In genomic region chr1:180229483-180230415, GRCh38 we compare ENCODE assay signal across 7 cellular contexts.
DNase-seq lines count a peak whose midpoint lies in the region; ATAC-seq and TF ChIP-seq lines count a peak whose summit lies in the region.

LHX4 (plus strand) TSS chr1:180230264; CDS start chr1:180230530, 266 bp downstream.

- peak within 1 kb of the TSS; percentile 56 for H3K9ac ChIP-seq in OCI-LY3 (ENCODE audit: low read length)

- peaks cover 4% of the 10 kb centered on the region; the same call in 1 of the 2 replicates for H3K4me1 ChIP-seq in OCI-LY3 (ENCODE audit: low read length)

- no peak for DNase-seq in astrocyte of the spinal cord (ENCODE audit: low read depth, low spot score)
- DNase-seq in iPS-NIHi11 (ENCODE audit: low spot score), result peak; percentile 86
- peak; percentile 52 for DNase-seq in stimulated activated CD8-positive, alpha-beta memory T cell treated with anti-CD3 and anti-CD28 coated beads, Interleukin-4, amount 100 ng/mL, for 48 hours

- peaks cover 29% of the 10 kb centered on the region for H3K27me3 ChIP-seq in OCI-LY3 (ENCODE audit: low read depth, low read length)

- H3K27ac ChIP-seq in OCI-LY3 (ENCODE audit: low read length), result no peak within 1 kb of the TSS

- no peak for TF ChIP-seq CTCF in OCI-LY3 (IDR thresholded peaks at IDR 0.05; ENCODE audit: low read depth, low read length)
- TF ChIP-seq CTCF in astrocyte of the spinal cord (IDR thresholded peaks at IDR 0.05; ENCODE audit: low read depth, low read length), result no peak

- H3K4me3 ChIP-seq in GM08714 (ENCODE audit: low read length) (peak within 1 kb of the TSS; percentile 73), OCI-LY3 (ENCODE audit: low read length) (peak within 1 kb of the TSS; percentile 84), astrocyte of the spinal cord (ENCODE audit: low read depth, low read length) (peak within 1 kb of the TSS; percentile 40)

- ATAC-seq in HG03103 (IDR thresholded peaks at IDR 0.05; ENCODE audit: low read depth, unreplicated experiment) (peak; percentile 40), GM19328 (IDR thresholded peaks at IDR 0.05; ENCODE audit: unreplicated experiment) (no peak)

- in situ Hi-C loops in astrocyte of the spinal cord (cut with HindIII; ENCODE audit: low sequenced_read_pairs), result no loop called here

- no peaks in the 10 kb centered on the region for H3K79me2 ChIP-seq in OCI-LY3 (ENCODE audit: low read length)

- no peaks in the 10 kb centered on the region for H3K9me3 ChIP-seq in OCI-LY3 (ENCODE audit: insufficient read depth, low read length)

- no peaks in the 10 kb centered on the region for H3K36me3 ChIP-seq in OCI-LY3 (replicated peaks; ENCODE audit: low read depth, low read length)

- H4K20me1 ChIP-seq in OCI-LY3 (ENCODE audit: insufficient read depth, low read length), result no peaks in the 10 kb centered on the region

- peak within 1 kb of the TSS; percentile 78 for H2AFZ ChIP-seq in OCI-LY3 (ENCODE audit: low read depth, low read length)

- H3K4me2 ChIP-seq in OCI-LY3 (ENCODE audit: low read length), result peak within 1 kb of the TSS; percentile 89
